Comparison of ENCODE assay signal across 13 cellular contexts in genomic region chr20:32522525-32522774, GRCh38.
DNase-seq lines count a peak whose midpoint lies in the region; ATAC-seq and TF ChIP-seq lines count a peak whose summit lies in the region.
"Had no signal": no experiment of that assay in that cellular context is flagged by ENCODE, and none has a peak within 500 bp of the region (broad histone marks: within the 10 kb centered on the region; RNA-seq: fewer than 3 reads in every experiment).

No MANE protein-coding gene starts in this region.

- POLR2A ChIA-PET in activated CD8-positive, alpha-beta T cell treated with anti-CD3 and anti-CD28 coated beads for 36 hours (lab: Charles Lee) = interaction anchor here (0.6 to 10.0 kb wide), 5 partner anchors 8 to 128 kb away, joined by 3 to 90 read pairs (median 4); no protein-coding TSS in a partner anchor
- POLR2A ChIA-PET in naive thymus-derived CD8-positive, alpha-beta T cell (lab: Charles Lee) = interaction anchor here (0.5 to 29.2 kb wide), 12 partner anchors 5 to 163 kb away, joined by 3 to 883 read pairs (median 4); partner anchors contain the start of gene NOL4L

- H3K4me2 ChIP-seq in Loucy (ENCODE audit: low read depth, low read length, poor library complexity, severe bottlenecking) = peak overlapping the region; percentile 2

- no peaks in the 10 kb centered on the region for H3K9me3 Mint-ChIP-seq in T-helper 2 cell treated with Interferon-gamma antibody and Interleukin-4, amounts not matched to agents 5 μg/mL and 100 μg/mL, for 36 hours
- H3K9me3 Mint-ChIP-seq in activated CD8-positive, alpha-beta T cell treated with anti-CD3 and anti-CD28 coated beads for 36 hours = no peaks in the 10 kb centered on the region
- H3K9me3 Mint-ChIP-seq in naive thymus-derived CD8-positive, alpha-beta T cell = no peaks in the 10 kb centered on the region

- H3K27me3 Mint-ChIP-seq in T-helper 2 cell treated with Interferon-gamma antibody and Interleukin-4, amounts not matched to agents 5 μg/mL and 100 μg/mL, for 36 hours (ENCODE audit: low read depth) = no peaks in the 10 kb centered on the region
- H3K27me3 Mint-ChIP-seq in activated CD8-positive, alpha-beta T cell treated with anti-CD3 and anti-CD28 coated beads for 36 hours = no peaks in the 10 kb centered on the region
- no peaks in the 10 kb centered on the region for H3K27me3 Mint-ChIP-seq in naive thymus-derived CD8-positive, alpha-beta T cell

- no peak overlapping the region for H3K4me3 ChIP-seq in Loucy (ENCODE audit: low read length, poor library complexity, severe bottlenecking)
- H3K4me3 ChIP-seq: prostate gland had no signal

- H2AFZ ChIP-seq in Loucy (ENCODE audit: low read length) = no peak overlapping the region

- CTCF ChIA-PET in activated CD8-positive, alpha-beta T cell treated with anti-CD3 and anti-CD28 coated beads for 36 hours (lab: Charles Lee) = interaction anchor here (0.7 to 12.7 kb wide), 29 partner anchors 12 to 256 kb away, joined by 3 to 256 read pairs (median 6); partner anchors contain the start of gene C20orf203

- no peaks in the 10 kb centered on the region for H3K9me3 ChIP-seq in Loucy (ENCODE audit: insufficient read depth, low read depth, low read length)
- H3K9me3 ChIP-seq: prostate gland had no signal

- H3K36me3 ChIP-seq in Loucy (ENCODE audit: insufficient read depth, low read length) = peaks cover 76% of the 10 kb centered on the region; the same call in 1 of the 2 replicates
- H3K36me3 ChIP-seq: prostate gland had no signal

- no peaks in the 10 kb centered on the region for H3K9me2 ChIP-seq in Loucy (replicated peaks; ENCODE audit: low read depth, low read length)

- intact Hi-C loops in activated CD8-positive, alpha-beta T cell treated with anti-CD3 and anti-CD28 coated beads for 36 hours (cut with micrococcal nuclease) = loop anchor here (1.0 kb wide), 1 partner anchor 131 kb away; no protein-coding TSS in a partner anchor

- DNase-seq in T-helper 2 cell treated with Interferon-gamma antibody and Interleukin-4, amounts not matched to agents 5 μg/mL and 100 μg/mL, for 36 hours (ENCODE audit: low spot score) = no peak
- no peak for DNase-seq in T-helper 2 cell
- no peak for DNase-seq in activated CD8-positive, alpha-beta T cell treated with anti-CD3 and anti-CD28 coated beads for 36 hours
- no peak for DNase-seq in naive thymus-derived CD8-positive, alpha-beta T cell
- no peak for DNase-seq in GDM1 (lab: John Stamatoyannopoulos, UW)
- no peak for DNase-seq in HK-2 (ENCODE audit: unreplicated experiment)
- DNase-seq: cortex of kidney, GF-D8, HCEC 1CT, T-helper 9 cell had no signal

- peak overlapping the region; percentile 49 for H3K9ac ChIP-seq in Loucy (ENCODE audit: low read depth, low read length, poor library complexity, severe bottlenecking)

- no peak for ATAC-seq in activated CD8-positive, alpha-beta T cell treated with anti-CD3 and anti-CD28 coated beads for 36 hours
- ATAC-seq in naive thymus-derived CD8-positive, alpha-beta T cell = peak; percentile 24 to 41
- no peak for ATAC-seq in HG02588 (IDR thresholded peaks at IDR 0.05; ENCODE audit: unreplicated experiment)

- no peaks in the 10 kb centered on the region for H3F3A ChIP-seq in Loucy (ENCODE audit: low read depth)

- H4K20me1 ChIP-seq in Loucy (ENCODE audit: insufficient read depth, low read length, poor library complexity, severe bottlenecking) = no peaks in the 10 kb centered on the region

- TF ChIP-seq CTCF in Loucy (conservative IDR thresholded peaks at IDR 0.05; ENCODE audit: low read length) = no peak
- no peak for TF ChIP-seq CTCF in activated CD8-positive, alpha-beta T cell treated with anti-CD3 and anti-CD28 coated beads for 36 hours (IDR thresholded peaks at IDR 0.05)

- no peaks in the 10 kb centered on the region for H3K27me3 ChIP-seq in Loucy (ENCODE audit: insufficient read depth, low read length, poor library complexity, severe bottlenecking)

- peaks cover 38% of the 10 kb centered on the region for H3K36me3 Mint-ChIP-seq in T-helper 2 cell treated with Interferon-gamma antibody and Interleukin-4, amounts not matched to agents 5 μg/mL and 100 μg/mL, for 36 hours (ENCODE audit: low read depth)
- peaks cover 12% of the 10 kb centered on the region for H3K36me3 Mint-ChIP-seq in activated CD8-positive, alpha-beta T cell treated with anti-CD3 and anti-CD28 coated beads for 36 hours (ENCODE audit: low read depth)
- peaks cover 0 to 45% (median 11%) of the 10 kb centered on the region in 3 donors for H3K36me3 Mint-ChIP-seq in naive thymus-derived CD8-positive, alpha-beta T cell

- H3K4me1 Mint-ChIP-seq in T-helper 2 cell treated with Interferon-gamma antibody and Interleukin-4, amounts not matched to agents 5 μg/mL and 100 μg/mL, for 36 hours (ENCODE audit: low read depth) = peaks cover 43% of the 10 kb centered on the region
- H3K4me1 Mint-ChIP-seq in activated CD8-positive, alpha-beta T cell treated with anti-CD3 and anti-CD28 coated beads for 36 hours (ENCODE audit: low read depth) = peaks cover 62% of the 10 kb centered on the region
- peaks cover 36 to 79% (median 71%) of the 10 kb centered on the region in 4 donors for H3K4me1 Mint-ChIP-seq in naive thymus-derived CD8-positive, alpha-beta T cell

- H3K27ac Mint-ChIP-seq in T-helper 2 cell treated with Interferon-gamma antibody and Interleukin-4, amounts not matched to agents 5 μg/mL and 100 μg/mL, for 36 hours = peak overlapping the region; percentile 57
- H3K27ac Mint-ChIP-seq in activated CD8-positive, alpha-beta T cell treated with anti-CD3 and anti-CD28 coated beads for 36 hours = peak overlapping the region; percentile 73
- peak overlapping the region; percentile 81 to 96 (median 93) for H3K27ac Mint-ChIP-seq in naive thymus-derived CD8-positive, alpha-beta T cell

- H3K4me3 Mint-ChIP-seq in T-helper 2 cell treated with Interferon-gamma antibody and Interleukin-4, amounts not matched to agents 5 μg/mL and 100 μg/mL, for 36 hours = no peak overlapping the region
- no peak overlapping the region for H3K4me3 Mint-ChIP-seq in activated CD8-positive, alpha-beta T cell treated with anti-CD3 and anti-CD28 coated beads for 36 hours
- H3K4me3 Mint-ChIP-seq in naive thymus-derived CD8-positive, alpha-beta T cell = peak overlapping the region in 8 of 10 donors; percentile 16 to 89 (median 63)

- H3K79me2 ChIP-seq in Loucy (ENCODE audit: insufficient read depth, low read length) = peaks cover 56% of the 10 kb centered on the region

- H3K4me1 ChIP-seq in Loucy (ENCODE audit: insufficient read depth, low read length, poor library complexity, severe bottlenecking) = peaks cover 55% of the 10 kb centered on the region

Comparison
In these comparisons a context has a peak if more than half of its experiments do, and no peak if none do; other contexts are left out.
1. H3K4me3 Mint-ChIP-seq: peak in naive thymus-derived CD8-positive, alpha-beta T cell (8 of 10); none in T-helper 2 cell treated with Interferon-gamma antibody and Interleukin-4, amounts not matched to agents 5 μg/mL and 100 μg/mL, for 36 hours (single experiment) and activated CD8-positive, alpha-beta T cell treated with anti-CD3 and anti-CD28 coated beads for 36 hours (single experiment).
2. ATAC-seq: peak in naive thymus-derived CD8-positive, alpha-beta T cell (2 of 2); none in activated CD8-positive, alpha-beta T cell treated with anti-CD3 and anti-CD28 coated beads for 36 hours (single experiment) and HG02588 (single experiment).
3. Peak in every context shown above with its lines, with median percentiles within 50 percentile points of each other: H3K27ac Mint-ChIP-seq.